In genomic region chr7:87190806-87191205, GRCh38 we compare ENCODE assay signal across 18 cellular contexts.
"Had no signal": no experiment of that assay in that cellular context is flagged by ENCODE, and none has a peak within 500 bp of the region (broad histone marks: within the 10 kb centered on the region; RNA-seq: fewer than 3 reads in every experiment).

No MANE protein-coding gene starts in this region.

- H3K27ac Mint-ChIP-seq: dendritic cell treated with granulocyte-macrophage colony-stimulating factor and Interleukin-4, amounts not matched to agents 40 ng/mL and 50 ng/mL, for 4 days; nephron progenitor cell had no signal

- H3K9me3 Mint-ChIP-seq: dendritic cell treated with granulocyte-macrophage colony-stimulating factor and Interleukin-4, amounts not matched to agents 40 ng/mL and 50 ng/mL, for 4 days; nephron progenitor cell had no signal

- DNase-seq: activated CD4-positive, alpha-beta T cell treated with anti-CD3 and anti-CD28 coated beads for 1 hour; activated CD8-positive, alpha-beta memory T cell treated with anti-CD3 and anti-CD28 coated beads, Interleukin-2, amount 50 U/mL, for 48 hours; activated effector memory CD4-positive, alpha-beta T cell treated with Interleukin-2 at 50 U/mL for 16 hours; effector memory CD4-positive, alpha-beta T cell; foreskin keratinocyte; glutamatergic neuron; nephron progenitor cell; occipital lobe; SIG-M5; small intestine; stimulated activated CD4-positive, alpha-beta T cell treated with anti-CD3 and anti-CD28 coated beads, Interleukin-4, amount 100 ng/mL, for 4 hours; stimulated activated CD8-positive, alpha-beta memory T cell treated with anti-CD3 and anti-CD28 coated beads, Interleukin-4, amount 100 ng/mL, for 48 hours; upper lobe of right lung had no signal

- H3K27me3 Mint-ChIP-seq: dendritic cell treated with granulocyte-macrophage colony-stimulating factor and Interleukin-4, amounts not matched to agents 40 ng/mL and 50 ng/mL, for 4 days had no signal

- H3K4me3 Mint-ChIP-seq: dendritic cell treated with granulocyte-macrophage colony-stimulating factor and Interleukin-4, amounts not matched to agents 40 ng/mL and 50 ng/mL, for 4 days; nephron progenitor cell had no signal

- H3K4me1 Mint-ChIP-seq: nephron progenitor cell had no signal

- ATAC-seq: foreskin keratinocyte, upper lobe of right lung had no signal

- H3K9me3 ChIP-seq: ascending aorta, breast epithelium, right atrium auricular region, thoracic aorta, upper lobe of right lung had no signal
